ENCODE assay signal across 9 cellular contexts in genomic region chr11:19116315-19116970, GRCh38. TPM values are rescaled to one million over a fixed set of nuclear protein-coding genes. Genes with fewer than 3 reads are reported as not detected.
DNase-seq lines count a peak whose midpoint lies in the region; ATAC-seq and TF ChIP-seq lines count a peak whose summit lies in the region.
"Had no signal": no experiment of that assay in that cellular context is flagged by ENCODE, and none has a peak within 500 bp of the region (broad histone marks: within the 10 kb centered on the region; RNA-seq: fewer than 3 reads in every experiment).

No MANE protein-coding gene starts in this region.

- peaks cover 2% of the 10 kb centered on the region for H3K36me3 ChIP-seq in CD4-positive, CD25-positive, alpha-beta regulatory T cell (ENCODE audit: control insufficient read depth, insufficient read depth, low read length)
- peaks cover 12% of the 10 kb centered on the region; the same call in 1 of the 2 replicates for H3K36me3 ChIP-seq in KOPT-K1 (ENCODE audit: insufficient read depth, low read length)

- H3K36me3 Mint-ChIP-seq in CD4-positive, CD25-positive, alpha-beta regulatory T cell: peaks cover 7% of the 10 kb centered on the region
- peaks cover 7% of the 10 kb centered on the region for H3K36me3 Mint-ChIP-seq in nephron (ENCODE audit: low read depth)

- peaks cover 11% of the 10 kb centered on the region for H3K27me3 Mint-ChIP-seq in CD4-positive, CD25-positive, alpha-beta regulatory T cell
- H3K27me3 Mint-ChIP-seq in nephron (ENCODE audit: low read depth): peaks cover 13% of the 10 kb centered on the region

- peaks cover 6% of the 10 kb centered on the region for H3K27me3 ChIP-seq in CD4-positive, CD25-positive, alpha-beta regulatory T cell (ENCODE audit: control insufficient read depth, insufficient read depth, low read length)

- no peak for DNase-seq in CD4-positive, CD25-positive, alpha-beta regulatory T cell
- DNase-seq in coronary artery (ENCODE audit: low spot score): no peak
- DNase-seq in AML-193 (lab: John Stamatoyannopoulos, UW): no peak

- TF ChIP-seq CTCF in coronary artery (IDR thresholded peaks at IDR 0.05) (no peak), nephron (IDR thresholded peaks at IDR 0.05; ENCODE audit: unreplicated experiment in 3 of 3) (no peak)

- peak overlapping the region; percentile 92 to 99 (median 96) for H3K4me3 Mint-ChIP-seq in CD4-positive, CD25-positive, alpha-beta regulatory T cell
- H3K4me3 Mint-ChIP-seq in nephron: peak overlapping the region; percentile 95 to 97 (median 96)

- H3K27ac Mint-ChIP-seq in CD4-positive, CD25-positive, alpha-beta regulatory T cell: peak overlapping the region in 2 of 3 donors; percentile 96 to 97
- H3K27ac Mint-ChIP-seq in nephron: peak overlapping the region in 2 of 3 experiments; percentile 55 to 65

- H3K27ac ChIP-seq in CD4-positive, CD25-positive, alpha-beta regulatory T cell (ENCODE audit: insufficient read depth, low read length, poor library complexity, severe bottlenecking): no peak overlapping the region
- H3K27ac ChIP-seq in KOPT-K1 (ENCODE audit: low read depth, low read length, poor library complexity, severe bottlenecking) (peak overlapping the region; percentile 71), coronary artery (no peak overlapping the region)

- peaks cover 26 to 53% (median 36%) of the 10 kb centered on the region in 4 donors for H3K4me1 Mint-ChIP-seq in CD4-positive, CD25-positive, alpha-beta regulatory T cell
- peaks cover 16% of the 10 kb centered on the region for H3K4me1 Mint-ChIP-seq in nephron

- peaks cover 22% of the 10 kb centered on the region for H3K4me1 ChIP-seq in CD4-positive, CD25-positive, alpha-beta regulatory T cell (ENCODE audit: control insufficient read depth, insufficient read depth, low read length, poor library complexity, severe bottlenecking)

- H3K9me3 Mint-ChIP-seq in CD4-positive, CD25-positive, alpha-beta regulatory T cell: no peaks in the 10 kb centered on the region
- H3K9me3 Mint-ChIP-seq in nephron: peaks cover 3% of the 10 kb centered on the region

- no peak for ATAC-seq in CD4-positive, CD25-positive, alpha-beta regulatory T cell (ENCODE audit: low read depth in 2 of 2)
- ATAC-seq in GM21825 (IDR thresholded peaks at IDR 0.05; ENCODE audit: unreplicated experiment) (no peak), HG02623 (IDR thresholded peaks at IDR 0.05; ENCODE audit: unreplicated experiment) (no peak), HG03521 (IDR thresholded peaks at IDR 0.05; ENCODE audit: unreplicated experiment) (no peak)

- no peaks in the 10 kb centered on the region for H3K9me3 ChIP-seq in CD4-positive, CD25-positive, alpha-beta regulatory T cell (ENCODE audit: control insufficient read depth in 2 of 2, low read length in 2 of 2)
- no peaks in the 10 kb centered on the region for H3K9me3 ChIP-seq in KOPT-K1 (ENCODE audit: insufficient read depth, low read length, poor library complexity, severe bottlenecking)

- H3K4me3 ChIP-seq in CD4-positive, CD25-positive, alpha-beta regulatory T cell (ENCODE audit: low read depth, low read length): peak overlapping the region; percentile 80
- peak overlapping the region; percentile 85 for H3K4me3 ChIP-seq in coronary artery

RNA-seq across cellular contexts. Expression of gene ZDHHC13, which starts 0.5 kb away (rescaled TPM):
- total RNA-seq in CD4-positive, CD25-positive, alpha-beta regulatory T cell: 16.2 TPM
- polyA plus RNA-seq in CD4-positive, CD25-positive, alpha-beta regulatory T cell: 10 to 100 TPM in 3 of 4 donors, 1 to 10 TPM in 1; 9.6 to 21.0 (median 15.9) TPM

RNA-seq across cellular contexts. Expression of gene MRGPRX2, which starts 55.9 kb away (rescaled TPM):
- not detected for total RNA-seq in CD4-positive, CD25-positive, alpha-beta regulatory T cell
- not detected for polyA plus RNA-seq in CD4-positive, CD25-positive, alpha-beta regulatory T cell
- total RNA-seq: temporal lobe had no signal
